ENCODE assay signal across 15 cellular contexts in the genomic region with DNA sequence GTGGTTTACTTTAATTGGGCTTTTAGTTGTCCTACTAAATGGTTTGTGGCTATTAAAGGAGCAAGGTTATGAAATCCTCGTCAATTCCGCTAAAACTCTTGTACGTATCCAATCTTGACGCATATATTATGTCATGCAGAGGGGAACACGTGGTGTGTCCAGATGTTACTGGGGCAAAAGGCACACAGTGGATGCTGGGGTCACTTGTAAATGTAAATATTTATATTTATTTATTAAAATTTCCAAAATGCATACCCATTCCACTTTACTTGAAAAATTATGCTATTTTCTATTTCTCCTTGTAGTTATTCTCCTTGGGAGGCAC. TPM values are rescaled to one million over a fixed set of nuclear protein-coding genes. Genes with fewer than 3 reads are reported as not detected.
A peak's percentile ranks its signal among the peaks of the same experiment; 100 is the strongest.
DNase-seq lines count a peak whose midpoint lies in the region; ATAC-seq and TF ChIP-seq lines count a peak whose summit lies in the region.
"Had no signal": no experiment of that assay in that cellular context is flagged by ENCODE, and none has a peak within 500 bp of the region (broad histone marks: within the 10 kb centered on the region; RNA-seq: fewer than 3 reads in every experiment).

No MANE protein-coding gene starts in this region.

- H3K4me3 Mint-ChIP-seq in central memory CD8-positive, alpha-beta T cell, result no peak overlapping the region
- H3K4me3 Mint-ChIP-seq in naive thymus-derived CD8-positive, alpha-beta T cell, result peak overlapping the region in 6 of 10 donors; percentile 49 to 86 (median 70)

- no peak overlapping the region for H3K4me3 ChIP-seq in AG09309 (ENCODE audit: control insufficient read depth, low read depth, low read length)
- H3K4me3 ChIP-seq: BLaER1, PC-9 had no signal

- H3K27me3 Mint-ChIP-seq in central memory CD8-positive, alpha-beta T cell, result peaks cover 33% of the 10 kb centered on the region
- no peaks in the 10 kb centered on the region for H3K27me3 Mint-ChIP-seq in naive thymus-derived CD8-positive, alpha-beta T cell
- H3K27me3 Mint-ChIP-seq: stimulated activated naive CD8-positive, alpha-beta T cell treated with anti-CD3 and anti-CD28 coated beads, Interleukin-15, Interleukin-2, amounts not matched to agents 100 ng/mL and 50 ng/mL, for 24 hours had no signal

- H3K9me3 Mint-ChIP-seq in central memory CD8-positive, alpha-beta T cell, result peaks cover 4% of the 10 kb centered on the region
- H3K9me3 Mint-ChIP-seq in naive thymus-derived CD8-positive, alpha-beta T cell, result peaks cover 4 to 39% (median 22%) of the 10 kb centered on the region in 9 donors

- H3K27ac Mint-ChIP-seq in central memory CD8-positive, alpha-beta T cell (ENCODE audit: low read depth), result peak overlapping the region; percentile 77
- H3K27ac Mint-ChIP-seq in naive thymus-derived CD8-positive, alpha-beta T cell, result peak overlapping the region in 6 of 10 donors; percentile 27 to 92 (median 84)
- H3K27ac Mint-ChIP-seq: memory B cell had no signal

- peaks cover 10% of the 10 kb centered on the region for H3K4me1 Mint-ChIP-seq in central memory CD8-positive, alpha-beta T cell
- H3K4me1 Mint-ChIP-seq in naive thymus-derived CD8-positive, alpha-beta T cell, result peaks cover 14 to 18% (median 17%) of the 10 kb centered on the region in 4 donors

- DNase-seq in AG09309 (ENCODE audit: low read depth), result peak; percentile 58
- DNase-seq in central memory CD8-positive, alpha-beta T cell (ENCODE audit: low spot score in 2 of 2), result no peak
- no peak for DNase-seq in naive thymus-derived CD8-positive, alpha-beta T cell
- DNase-seq in NCI-H2081 (lab: John Stamatoyannopoulos, UW), result no peak
- no peak for DNase-seq in cerebellar cortex (ENCODE audit: low spot score)
- DNase-seq: hypothalamus; PC-9; stimulated activated CD4-positive, alpha-beta T cell treated with anti-CD3 and anti-CD28 coated beads, Interleukin-4, amount 100 ng/mL, for 4 hours; T1000 had no signal

- POLR2A ChIA-PET in naive thymus-derived CD8-positive, alpha-beta T cell (lab: Charles Lee), result no interaction called here

- TF ChIP-seq CTCF in AG09309 (IDR thresholded peaks at IDR 0.05; ENCODE audit: control insufficient read depth, insufficient read depth, low read depth, low read length, missing control alignments), result no peak

- ATAC-seq in GM18511 (IDR thresholded peaks at IDR 0.05; ENCODE audit: unreplicated experiment) (peak; percentile 30), HG02571 (IDR thresholded peaks at IDR 0.05; ENCODE audit: unreplicated experiment) (no peak), HG02938 (IDR thresholded peaks at IDR 0.05; ENCODE audit: unreplicated experiment) (no peak)
- ATAC-seq in central memory CD8-positive, alpha-beta T cell (replicated peaks; ENCODE audit: extremely low read depth, poor library complexity, severe bottlenecking), result no peak
- no peak for ATAC-seq in naive thymus-derived CD8-positive, alpha-beta T cell

- no peaks in the 10 kb centered on the region for H3K36me3 Mint-ChIP-seq in central memory CD8-positive, alpha-beta T cell (ENCODE audit: insufficient read depth)
- H3K36me3 Mint-ChIP-seq in naive thymus-derived CD8-positive, alpha-beta T cell, result peaks cover 0 to 17% (median 11%) of the 10 kb centered on the region in 3 donors

RNA-seq across cellular contexts. Expression of a gene that starts 36.7 kb away (rescaled TPM):
- 10 to 100 TPM; 21.7 to 22.3 TPM for total RNA-seq in naive thymus-derived CD8-positive, alpha-beta T cell
- polyA plus RNA-seq in naive thymus-derived CD8-positive, alpha-beta T cell, result 10 to 100 TPM; 29.6 to 35.9 (median 34.8) TPM
